8 cellular contexts compared by ENCODE assay signal in genomic region chr11:27705873-27706820, GRCh38. TPM values are rescaled to one million over a fixed set of nuclear protein-coding genes. Genes with fewer than 3 reads are reported as not detected.
DNase-seq lines count a peak whose midpoint lies in the region; ATAC-seq and TF ChIP-seq lines count a peak whose summit lies in the region.

No MANE protein-coding gene starts in this region.

- H3K9me2 ChIP-seq in MM.1S (replicated peaks; ENCODE audit: insufficient read depth, low read length), result no peaks in the 10 kb centered on the region

- in situ Hi-C loops in gastrocnemius medialis (cut with MboI; ENCODE audit: low sequenced_read_pairs in 4 of 4), result loop anchor here in 1 of 4 donors (25.0 kb wide), 1 partner anchor 831 kb away; no protein-coding TSS in a partner anchor

- no peak overlapping the region for H3K4me3 Mint-ChIP-seq in natural killer cell

- H3K27ac ChIP-seq in MM.1S (ENCODE audit: low read length) (no peak overlapping the region), gastrocnemius medialis (no peak overlapping the region)

- no peak overlapping the region for H2AFZ ChIP-seq in MM.1S (ENCODE audit: low read length)

- TF ChIP-seq CTCF in MM.1S (IDR thresholded peaks at IDR 0.05; ENCODE audit: low read length) (peak; percentile 78), gastrocnemius medialis (IDR thresholded peaks at IDR 0.05 in 4 of 5, conservative IDR thresholded peaks at IDR 0.05 in 1 of 5) (peak in 3 of 5 experiments; percentile 18 to 55 (median 33)), natural killer cell (IDR thresholded peaks at IDR 0.05) (no peak)

- H3K27me3 ChIP-seq in MM.1S (replicated peaks; ENCODE audit: insufficient read depth, low read length) (no peaks in the 10 kb centered on the region; the same call in 1 of the 2 replicates), gastrocnemius medialis (peaks cover 0 to 15% (median 13%) of the 10 kb centered on the region in 3 donors)

- H3F3A ChIP-seq in MM.1S (ENCODE audit: insufficient read depth, low read length), result peaks cover 4% of the 10 kb centered on the region; the same call in 1 of the 2 replicates

- TF ChIP-seq POLR2A in gastrocnemius medialis (IDR thresholded peaks at IDR 0.05), result no peak

- H3K36me3 ChIP-seq in MM.1S (replicated peaks; ENCODE audit: insufficient read depth, low read length), result no peaks in the 10 kb centered on the region
- H3K36me3 ChIP-seq in gastrocnemius medialis, result no peaks in the 10 kb centered on the region

- H3K27ac Mint-ChIP-seq in natural killer cell, result no peak overlapping the region

- peaks cover 2 to 5% of the 10 kb centered on the region in 2 donors for H3K9me3 Mint-ChIP-seq in natural killer cell

- DNase-seq in Right ventricle myocardium superior, result no peak
- no peak for DNase-seq in cardiac septum (ENCODE audit: low spot score)
- peak; percentile 81 for DNase-seq in HCEC 1CT
- peak; percentile 41 for DNase-seq in MM.1S
- peak; percentile 51 for DNase-seq in ecto neural progenitor cell (ENCODE audit: low spot score)
- DNase-seq in gastrocnemius medialis, result no peak
- no peak for DNase-seq in natural killer cell
- DNase-seq in NOMO-1 (lab: John Stamatoyannopoulos, UW; ENCODE audit: unreplicated experiment in 2 of 2), result no peak

- no peaks in the 10 kb centered on the region for H3K4me1 ChIP-seq in MM.1S (ENCODE audit: low read length)
- peaks cover 0 to 10% of the 10 kb centered on the region in 2 donors for H3K4me1 ChIP-seq in gastrocnemius medialis

- H4K20me1 ChIP-seq in MM.1S (ENCODE audit: insufficient read depth, low read length), result no peaks in the 10 kb centered on the region

- H3K36me3 Mint-ChIP-seq in natural killer cell, result no peaks in the 10 kb centered on the region

- H3K4me2 ChIP-seq in MM.1S (ENCODE audit: low read depth, low read length), result no peak overlapping the region

- H3K9ac ChIP-seq in MM.1S (ENCODE audit: low read length), result no peak overlapping the region

- H3K4me3 ChIP-seq in MM.1S (ENCODE audit: low read length) (no peak overlapping the region), gastrocnemius medialis (no peak overlapping the region)

- H3K9me3 ChIP-seq in MM.1S (replicated peaks; ENCODE audit: insufficient read depth, low read length) (no peaks in the 10 kb centered on the region), gastrocnemius medialis (no peaks in the 10 kb centered on the region)

- ATAC-seq in Right ventricle myocardium superior (ENCODE audit: poor library complexity) (peak; percentile 54), gastrocnemius medialis (no peak), natural killer cell (no peak)

- H3K4me1 Mint-ChIP-seq in natural killer cell, result no peaks in the 10 kb centered on the region

- intact Hi-C loops in Right ventricle myocardium superior (cut with DNase I), result loop anchor here (5.0 kb wide), 1 partner anchor 821 kb away; no protein-coding TSS in a partner anchor
- intact Hi-C loops in cardiac septum (cut with DNase I), result no loop called here
- intact Hi-C loops in gastrocnemius medialis (cut with DNase I; ENCODE audit: low total_unique reads), result no loop called here
- intact Hi-C loops in natural killer cell (cut with micrococcal nuclease), result no loop called here

- H3K27me3 Mint-ChIP-seq in natural killer cell (ENCODE audit: low read depth in 2 of 2), result peaks cover 9 to 16% of the 10 kb centered on the region in 2 donors

- no peaks in the 10 kb centered on the region for H3K79me2 ChIP-seq in MM.1S (ENCODE audit: low read length)

RNA-seq across cellular contexts. Expression of gene BDNF, which starts 5.9 kb away (rescaled TPM):
- 4.0 TPM for total RNA-seq in Right ventricle myocardium superior
- 8.4 TPM for total RNA-seq in cardiac septum
- total RNA-seq in gastrocnemius medialis, result under 1 TPM in 1 of 4 donors, not detected in 3; 0.09 TPM
- not detected for total RNA-seq in natural killer cell

Comparison
In these comparisons a context has a peak if more than half of its experiments do, and no peak if none do; other contexts are left out.
1. DNase-seq: peak in HCEC 1CT (single experiment), MM.1S (single experiment) and ecto neural progenitor cell (single experiment); none in Right ventricle myocardium superior (single experiment), cardiac septum (single experiment), gastrocnemius medialis (0 of 2), natural killer cell (single experiment) and NOMO-1 (0 of 2).